Comparison of ENCODE assay signal across 1 cellular context in the genomic region with DNA sequence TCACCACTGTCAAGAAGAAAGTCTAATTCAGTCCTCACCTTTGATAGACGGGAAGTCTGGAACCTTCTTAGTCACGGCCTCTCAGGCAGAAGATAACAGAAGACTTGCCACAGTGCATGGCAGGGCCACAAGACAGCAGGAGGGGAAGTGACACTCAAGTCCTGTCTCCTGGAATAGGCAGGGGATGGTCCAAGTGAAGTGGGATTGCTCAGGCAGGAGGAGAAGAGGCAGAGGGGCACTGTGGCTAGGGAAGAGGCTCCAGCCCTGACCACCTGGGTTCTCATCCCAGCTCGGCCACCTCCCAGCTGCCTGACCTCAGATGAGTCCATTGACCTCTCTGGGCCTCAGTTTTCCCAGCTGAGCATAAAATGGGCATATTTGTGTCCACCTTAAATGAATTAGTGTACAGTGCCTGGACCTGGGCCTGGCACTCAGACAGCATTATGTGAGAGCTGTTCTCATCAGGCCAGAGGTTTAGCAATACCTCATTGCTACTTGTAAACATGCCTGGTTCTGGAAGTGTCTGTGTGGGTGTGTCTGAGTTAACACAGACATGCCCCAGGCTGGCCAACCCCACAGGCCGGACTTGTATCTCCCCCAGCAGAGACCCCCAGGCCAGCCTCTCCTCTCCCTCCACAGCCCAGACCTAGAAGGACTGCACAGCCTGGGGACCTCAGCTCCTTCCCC.
TF ChIP-seq lines count a peak whose summit lies in the region.

No MANE protein-coding gene starts in this region.

TF ChIP-seq in K562, 482 proteins besides CTCF, POLR2A, EP300 and RAD21 (continued from another document):
- no peak for TF ChIP-seq YBX1 (IDR thresholded peaks at IDR 0.05)
- TF ChIP-seq PKNOX1 (IDR thresholded peaks at IDR 0.05) = peak; percentile 47; the same call in 1 of the 2 replicates
- TF ChIP-seq, protein P1, sequence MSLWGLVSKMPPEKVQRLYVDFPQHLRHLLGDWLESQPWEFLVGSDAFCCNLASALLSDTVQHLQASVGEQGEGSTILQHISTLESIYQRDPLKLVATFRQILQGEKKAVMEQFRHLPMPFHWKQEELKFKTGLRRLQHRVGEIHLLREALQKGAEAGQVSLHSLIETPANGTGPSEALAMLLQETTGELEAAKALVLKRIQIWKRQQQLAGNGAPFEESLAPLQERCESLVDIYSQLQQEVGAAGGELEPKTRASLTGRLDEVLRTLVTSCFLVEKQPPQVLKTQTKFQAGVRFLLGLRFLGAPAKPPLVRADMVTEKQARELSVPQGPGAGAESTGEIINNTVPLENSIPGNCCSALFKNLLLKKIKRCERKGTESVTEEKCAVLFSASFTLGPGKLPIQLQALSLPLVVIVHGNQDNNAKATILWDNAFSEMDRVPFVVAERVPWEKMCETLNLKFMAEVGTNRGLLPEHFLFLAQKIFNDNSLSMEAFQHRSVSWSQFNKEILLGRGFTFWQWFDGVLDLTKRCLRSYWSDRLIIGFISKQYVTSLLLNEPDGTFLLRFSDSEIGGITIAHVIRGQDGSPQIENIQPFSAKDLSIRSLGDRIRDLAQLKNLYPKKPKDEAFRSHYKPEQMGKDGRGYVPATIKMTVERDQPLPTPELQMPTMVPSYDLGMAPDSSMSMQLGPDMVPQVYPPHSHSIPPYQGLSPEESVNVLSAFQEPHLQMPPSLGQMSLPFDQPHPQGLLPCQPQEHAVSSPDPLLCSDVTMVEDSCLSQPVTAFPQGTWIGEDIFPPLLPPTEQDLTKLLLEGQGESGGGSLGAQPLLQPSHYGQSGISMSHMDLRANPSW (CRISPR knock-in tag; IDR thresholded peaks at IDR 0.05) = no peak
- TF ChIP-seq NFRKB (IDR thresholded peaks at IDR 0.05; ENCODE audit: low read depth) = no peak
- TF ChIP-seq ZNF274 (IDR thresholded peaks at IDR 0.05; ENCODE audit: borderline replicate concordance, low read depth, low read length) = no peak
- no peak for TF ChIP-seq BCOR (IDR thresholded peaks at IDR 0.05)
- no peak for TF ChIP-seq ZNF444 (CRISPR knock-in tag; IDR thresholded peaks at IDR 0.05)
- no peak for TF ChIP-seq YY1 (IDR thresholded peaks at IDR 0.05; ENCODE audit: borderline replicate concordance in 1 of 3, control insufficient read depth in 1 of 3, extremely low read depth in 1 of 3, insufficient read depth in 3 of 3, insufficient read length in 1 of 3, insufficient replicate concordance in 2 of 3, low read depth in 1 of 3, low read length in 2 of 3)
- peak; percentile 76 for TF ChIP-seq ESRRA (IDR thresholded peaks at IDR 0.05; ENCODE audit: borderline replicate concordance, low read depth)
- 0 out of 2 replicates have a peak, but pooled peaks have one; percentile 53 for TF ChIP-seq GATAD2A (IDR thresholded peaks at IDR 0.05)
TF ChIP-seq in K562: peak in this region for 5.
